Comparison of ENCODE assay signal across 23 cellular contexts in the genomic region with DNA sequence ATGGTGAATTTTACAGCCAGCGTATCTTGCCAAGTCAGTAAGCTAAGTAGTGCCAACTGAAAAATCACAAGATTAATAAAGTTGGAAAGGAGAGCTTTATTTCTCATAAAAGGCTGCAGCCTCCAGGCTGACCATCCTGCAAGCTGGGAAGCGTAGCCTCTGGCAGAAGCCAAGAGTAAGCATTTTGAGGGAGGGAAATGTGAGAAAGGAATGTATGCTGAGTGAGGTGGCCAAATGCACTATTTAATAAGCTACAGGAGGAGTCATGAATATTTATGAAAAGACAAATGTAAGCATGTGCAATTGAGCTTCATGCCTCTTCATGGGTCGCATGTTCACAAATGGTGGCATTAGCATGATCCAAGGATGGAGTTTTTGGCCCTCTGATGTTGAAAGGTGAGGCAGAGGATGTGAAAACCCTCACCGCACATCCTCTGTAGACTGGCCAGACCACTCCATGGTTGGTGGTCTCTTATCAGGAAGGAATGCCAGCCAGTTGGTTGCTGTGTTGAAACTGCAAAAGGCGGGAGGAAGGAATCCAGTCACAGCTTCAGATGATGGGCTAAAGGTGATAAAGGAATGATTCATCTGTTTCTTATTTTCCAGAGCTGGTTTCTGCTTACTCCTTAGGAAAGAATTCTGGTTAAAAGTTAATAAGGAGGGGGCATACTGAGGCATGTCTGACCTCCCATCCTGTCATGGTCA. TPM values are rescaled to one million over a fixed set of nuclear protein-coding genes. Genes with fewer than 3 reads are reported as not detected.
DNase-seq lines count a peak whose midpoint lies in the region; ATAC-seq, FAIRE-seq and TF ChIP-seq lines count a peak whose summit lies in the region.
"Had no signal": no experiment of that assay in that cellular context is flagged by ENCODE, and none has a peak within 500 bp of the region (broad histone marks: within the 10 kb centered on the region; RNA-seq: fewer than 3 reads in every experiment).

No MANE protein-coding gene starts in this region.

- H3K4me3 ChIP-seq in bronchial epithelial cell (ENCODE audit: low read depth, low read length) (no peak overlapping the region), testis (no peak overlapping the region)
- H3K4me3 ChIP-seq: BLaER1 treated with 17β-estradiol and CSF1 and Interleukin-3, amounts not matched to agents 10 nM and 100 nM; gastrocnemius medialis; GM12878; ovary had no signal

- H3K27me3 ChIP-seq in bronchial epithelial cell (ENCODE audit: control insufficient read depth, insufficient read depth, low read length) (no peaks in the 10 kb centered on the region), testis (no peaks in the 10 kb centered on the region)
- H3K27me3 ChIP-seq: BLaER1 treated with 17β-estradiol and CSF1 and Interleukin-3, amounts not matched to agents 10 nM and 100 nM; gastrocnemius medialis; ovary had no signal

- no peak for TF ChIP-seq CTCF in bronchial epithelial cell (IDR thresholded peaks at IDR 0.05; ENCODE audit: insufficient read depth, low read length, severe bottlenecking)
- TF ChIP-seq CTCF in testis (IDR thresholded peaks at IDR 0.05), result no peak

- H3K27ac ChIP-seq in testis, result no peak overlapping the region
- H3K27ac ChIP-seq: BLaER1 treated with 17β-estradiol and CSF1 and Interleukin-3, amounts not matched to agents 10 nM and 100 nM; gastrocnemius medialis; ovary had no signal

- TF ChIP-seq POLR2A in testis (IDR thresholded peaks at IDR 0.05), result no peak

- 87 to 90% methylated on average over 5 of the region's 5 CpGs for WGBS in testis, 2 donors

- intact Hi-C loops in testis (cut with DNase I; ENCODE audit: low total_unique reads), result loop anchor here (10.0 kb wide), 1 partner anchor 84 kb away; the partner anchor contains the start of gene KRT38

- no peak for FAIRE-seq in bronchial epithelial cell (lab: Jason Lieb, UNC)
- FAIRE-seq: GM12878, small intestine had no signal

- DNase-seq in Caki2 (ENCODE audit: low read depth) (peak; percentile 88), LoVo (ENCODE audit: low spot score) (peak; percentile 37), bronchial epithelial cell (ENCODE audit: low read depth) (peak; percentile 81), kidney tubule cell (ENCODE audit: low spot score) (peak; percentile 95), SW480 (ENCODE audit: low spot score) (no peak), testis (no peak)
- DNase-seq: activated B cell treated with CpG ODN at 0.5 μM for 24 hours; DND-41; effector CD4-positive, alpha-beta T cell; gastrocnemius medialis; NCI-H187 treated with DMSO at 0.1 percent for 48 hours; NCI-H526 treated with DMSO at 0.1 percent for 48 hours; OCI-M1; ovary; small intestine; stimulated activated naive B cell treated with anti-CD40 and anti-IgM and Interleukin-4, amounts not matched to agents 10 μg/mL and 1 μg/mL and 100 μg/mL, for 72 hours; T-cell had no signal

- H3K36me3 ChIP-seq in bronchial epithelial cell (ENCODE audit: control insufficient read depth, insufficient read depth, low read length) (no peaks in the 10 kb centered on the region), testis (ENCODE audit: low read depth, missing control alignments) (no peaks in the 10 kb centered on the region)
- H3K36me3 ChIP-seq: BLaER1 treated with 17β-estradiol and CSF1 and Interleukin-3, amounts not matched to agents 10 nM and 100 nM; gastrocnemius medialis; ovary had no signal

- in situ Hi-C loops in Caki2 (cut with HindIII; ENCODE audit: low pct_unique_long_range_greater_than_20kb, low sequenced_read_pairs), result no loop called here

- no peaks in the 10 kb centered on the region for H3K9me3 ChIP-seq in testis
- H3K9me3 ChIP-seq: gastrocnemius medialis, ovary had no signal

- no peaks in the 10 kb centered on the region for H3K4me1 ChIP-seq in testis
- H3K4me1 ChIP-seq: BLaER1 treated with 17β-estradiol and CSF1 and Interleukin-3, amounts not matched to agents 10 nM and 100 nM; gastrocnemius medialis had no signal

- no peak for ATAC-seq in HG03045 (IDR thresholded peaks at IDR 0.05; ENCODE audit: unreplicated experiment)
- ATAC-seq in HG03039 (IDR thresholded peaks at IDR 0.05; ENCODE audit: unreplicated experiment), result no peak
- ATAC-seq: gastrocnemius medialis; GM12878; stimulated activated naive B cell treated with anti-CD40 and anti-IgM and Interleukin-4, amounts not matched to agents 10 μg/mL and 1 μg/mL and 100 μg/mL, for 72 hours; T-cell had no signal

RNA-seq across cellular contexts. Expression of gene KRT33B, which starts 9.2 kb away (rescaled TPM):
- total RNA-seq in Caki2 (2014; rRNA removed; shearing (Covaris generic); ENCODE audit: low replicate concordance), result not detected in 2 replicates
- total RNA-seq in bronchial epithelial cell (0.79 and 1.7 TPM in 2 replicates), testis (under 1 TPM in 1 of 2 donors, not detected in 1; 0.25 TPM)
- not detected for polyA plus RNA-seq in testis (ENCODE audit: insufficient read depth, low read depth, low replicate concordance)
- total RNA-seq: activated B cell treated with CpG ODN at 0.5 μM for 24 hours, gastrocnemius medialis, GM12878, mucosa of gallbladder, ovary, T-cell, urinary bladder had no signal
- polyA plus RNA-seq: GM12878, ovary, small intestine, urinary bladder had no signal

RNA-seq across cellular contexts. Expression of gene KRT33A, which starts 9.8 kb away (rescaled TPM):
- not detected in 2 replicates for total RNA-seq in Caki2 (2014; rRNA removed; shearing (Covaris generic); ENCODE audit: low replicate concordance)
- total RNA-seq in bronchial epithelial cell (0.13 TPM in 1 of 2 replicates, not detected in the other), testis (1 to 10 TPM in 1 of 2 donors, under 1 TPM in 1; 0.50 to 3.1 TPM)
- 2.3 TPM for polyA plus RNA-seq in testis (ENCODE audit: insufficient read depth, low read depth, low replicate concordance)
- total RNA-seq: activated B cell treated with CpG ODN at 0.5 μM for 24 hours, gastrocnemius medialis, GM12878, mucosa of gallbladder, ovary, T-cell, urinary bladder had no signal
- polyA plus RNA-seq: GM12878, ovary, small intestine, urinary bladder had no signal

RNA-seq across cellular contexts. Expression of gene KRT34, which starts 21.7 kb away (rescaled TPM):
- total RNA-seq in Caki2 (2014; rRNA removed; shearing (Covaris generic); ENCODE audit: low replicate concordance), result 0.20 TPM in 1 of 2 replicates, not detected in the other
- 0.26 and 0.53 TPM in 2 replicates for total RNA-seq in bronchial epithelial cell
- total RNA-seq in testis, result under 1 TPM; 0.50 to 0.55 TPM
- 1.2 TPM for polyA plus RNA-seq in testis (ENCODE audit: insufficient read depth, low read depth, low replicate concordance)
- total RNA-seq: activated B cell treated with CpG ODN at 0.5 μM for 24 hours, gastrocnemius medialis, GM12878, mucosa of gallbladder, ovary, T-cell, urinary bladder had no signal
- polyA plus RNA-seq: GM12878, ovary, small intestine, urinary bladder had no signal

RNA-seq across cellular contexts. Expression of gene KRT31, which starts 37.0 kb away (rescaled TPM):
- total RNA-seq in Caki2 (2014; rRNA removed; shearing (Covaris generic); ENCODE audit: low replicate concordance), result not detected in 2 replicates
- 0.26 TPM in 1 of 2 replicates, not detected in the other for total RNA-seq in bronchial epithelial cell
- under 1 TPM in 1 of 2 donors, not detected in 1; 0.74 TPM for total RNA-seq in testis
- 0.53 TPM for polyA plus RNA-seq in testis (ENCODE audit: insufficient read depth, low read depth, low replicate concordance)
- total RNA-seq: activated B cell treated with CpG ODN at 0.5 μM for 24 hours, GM12878, mucosa of gallbladder, ovary, T-cell had no signal
- polyA plus RNA-seq: GM12878, ovary, small intestine, urinary bladder had no signal

RNA-seq across cellular contexts. Expression of gene KRTAP17-1, which starts 44.9 kb away (rescaled TPM):
- total RNA-seq in Caki2 (2014; rRNA removed; shearing (Covaris generic); ENCODE audit: low replicate concordance), result not detected in 2 replicates
- not detected in 2 replicates for total RNA-seq in bronchial epithelial cell
- total RNA-seq in testis, result not detected
- polyA plus RNA-seq in testis (ENCODE audit: insufficient read depth, low read depth, low replicate concordance), result not detected
- total RNA-seq: activated B cell treated with CpG ODN at 0.5 μM for 24 hours, gastrocnemius medialis, mucosa of gallbladder, ovary, T-cell, urinary bladder had no signal
- polyA plus RNA-seq: ovary, small intestine, urinary bladder had no signal

Comparison
In these comparisons a context has a peak if more than half of its experiments do, and no peak if none do; other contexts are left out.
1. DNase-seq: peak in Caki2 (single experiment), LoVo (single experiment), bronchial epithelial cell (single experiment) and kidney tubule cell (single experiment); none in SW480 (single experiment) and testis (single experiment).